Comparison of ENCODE assay signal across 10 cellular contexts in the genomic region with DNA sequence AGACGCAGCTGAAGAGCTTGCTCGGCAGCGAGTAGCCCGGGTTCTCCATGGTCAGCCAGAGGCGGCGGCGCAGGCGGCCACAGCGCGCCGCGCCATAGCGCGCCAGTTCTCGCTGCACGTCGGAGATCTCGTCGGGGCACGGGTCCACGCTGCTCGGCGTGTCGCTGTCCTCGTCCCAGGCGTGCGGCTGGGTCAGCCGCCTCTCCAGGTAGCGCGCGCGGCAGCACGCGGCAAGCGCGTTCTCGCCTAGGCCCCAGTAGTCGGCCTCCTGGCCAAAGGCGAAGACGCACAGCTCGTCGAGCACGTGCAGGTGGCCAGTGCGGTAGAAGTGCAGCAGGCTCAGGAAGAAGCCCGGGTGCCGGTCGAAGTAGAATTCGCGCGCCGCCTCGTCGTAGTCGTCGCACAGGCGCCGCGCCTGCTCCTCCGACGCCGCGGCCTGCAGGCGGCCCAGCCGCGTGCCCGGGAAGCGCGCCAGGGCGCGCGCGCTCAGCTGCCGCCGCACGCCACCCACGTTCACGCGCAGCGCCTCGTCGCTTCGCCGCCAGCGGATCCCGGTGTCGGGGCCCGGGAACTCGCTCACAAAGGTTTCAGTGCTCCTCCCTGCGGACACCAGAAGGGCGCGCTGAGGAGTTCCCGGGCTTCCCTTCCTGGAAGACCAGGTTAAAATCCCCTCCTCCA. TPM values are rescaled to one million over a fixed set of nuclear protein-coding genes. Genes with fewer than 3 reads are reported as not detected.
DNase-seq lines count a peak whose midpoint lies in the region; ATAC-seq and TF ChIP-seq lines count a peak whose summit lies in the region.
"Had no signal": no experiment of that assay in that cellular context is flagged by ENCODE, and none has a peak within 500 bp of the region (broad histone marks: within the 10 kb centered on the region; RNA-seq: fewer than 3 reads in every experiment).

No MANE protein-coding gene starts in this region.

- peak; percentile 41 for ATAC-seq in memory B cell (ENCODE audit: low read depth)
- no peak for ATAC-seq in GM18861 (IDR thresholded peaks at IDR 0.05; ENCODE audit: unreplicated experiment)
- no peak for ATAC-seq in GM18502 (IDR thresholded peaks at IDR 0.05; ENCODE audit: poor library complexity, unreplicated experiment)

- H3K27ac Mint-ChIP-seq in memory B cell = no peak overlapping the region

- peaks cover 12% of the 10 kb centered on the region for H3K4me1 Mint-ChIP-seq in memory B cell

- H3K36me3 Mint-ChIP-seq in memory B cell = no peaks in the 10 kb centered on the region

- peaks cover 23% of the 10 kb centered on the region for H3K27me3 Mint-ChIP-seq in memory B cell

- H3K4me3 Mint-ChIP-seq in memory B cell = peak overlapping the region; percentile 27

- TF ChIP-seq CTCF in AG09319 (IDR thresholded peaks at IDR 0.05; ENCODE audit: low read depth, low read length) (peak; percentile 27), NB4 (IDR thresholded peaks at IDR 0.05; ENCODE audit: low read depth, low read length) (peak; percentile 6)

- DNase-seq in AG09319 (ENCODE audit: extremely low read depth, low read depth) = no peak
- DNase-seq in NB4 (ENCODE audit: low read depth) = no peak
- peak; percentile 45 for DNase-seq in dermis blood vessel endothelial cell
- DNase-seq in memory B cell (ENCODE audit: low spot score in 2 of 2) = no peak
- no peak for DNase-seq in NAMALWA (ENCODE audit: low spot score)
- DNase-seq in GM19240 (ENCODE audit: insufficient read length, low spot score) = no peak

- no peaks in the 10 kb centered on the region for H3K9me3 Mint-ChIP-seq in memory B cell

- no peak for TF ChIP-seq POLR2A in NB4 (IDR thresholded peaks at IDR 0.05; ENCODE audit: extremely low read depth, insufficient read length)

- H3K4me3 ChIP-seq in NB4 (ENCODE audit: low read depth, low read length) = no peak overlapping the region

RNA-seq across cellular contexts. Expression of a gene that starts 2.7 kb away (rescaled TPM):
- total RNA-seq in dermis blood vessel endothelial cell = 0.33 and 0.68 TPM in 2 replicates

RNA-seq across cellular contexts. Expression of a gene that starts 16.7 kb away (rescaled TPM):
- not detected in 2 replicates for total RNA-seq in dermis blood vessel endothelial cell
- total RNA-seq: glomerular endothelial cell; T-helper 2 cell treated with Interferon-gamma antibody and Interleukin-4, amounts not matched to agents 100 ng/mL and 5 ng/mL, for 36 hours had no signal

RNA-seq across cellular contexts. Expression of a gene that starts 26.0 kb away (rescaled TPM):
- total RNA-seq in dermis blood vessel endothelial cell = not detected in 2 replicates
- total RNA-seq: glomerular endothelial cell; T-helper 2 cell treated with Interferon-gamma antibody and Interleukin-4, amounts not matched to agents 100 ng/mL and 5 ng/mL, for 36 hours had no signal
